Comparison of ENCODE assay signal across 16 cellular contexts in the genomic region with DNA sequence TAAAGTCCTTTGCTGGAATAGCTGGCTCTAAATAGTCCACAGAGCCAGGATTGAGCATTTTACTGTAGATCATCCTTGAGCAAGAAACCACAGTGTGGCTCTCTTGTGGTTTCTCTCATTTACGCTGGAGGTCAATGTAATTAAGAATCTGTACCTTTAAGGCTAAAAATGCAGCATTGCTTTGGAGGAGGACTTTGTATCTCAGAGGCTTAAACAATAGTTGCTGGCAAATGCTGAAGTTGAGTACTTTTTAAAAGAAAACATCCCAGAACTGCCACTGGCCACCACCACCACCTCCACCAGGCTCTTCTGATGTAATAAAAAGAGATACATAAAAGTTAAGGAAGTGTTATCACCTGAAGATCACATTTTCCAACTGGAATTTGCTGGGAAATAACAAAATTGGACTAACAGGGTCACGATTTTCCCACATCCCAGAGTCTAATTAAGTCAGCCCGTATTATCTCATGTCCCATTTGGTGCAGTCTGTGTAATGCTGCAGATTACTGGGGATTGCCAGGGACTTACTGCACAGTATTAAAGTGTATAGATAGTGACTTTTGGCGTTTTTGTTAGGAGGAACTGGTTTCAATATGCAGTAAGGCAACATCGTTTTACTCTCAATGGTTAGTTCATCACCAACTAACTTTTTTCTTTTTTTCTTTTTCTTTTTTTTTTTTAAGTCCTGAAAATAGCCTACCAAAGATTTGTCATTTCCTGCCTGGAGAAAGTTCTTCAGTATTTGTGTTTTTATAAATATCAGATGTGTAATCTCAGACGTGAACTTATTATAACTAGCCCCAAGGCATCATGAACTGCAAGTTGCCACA.
DNase-seq lines count a peak whose midpoint lies in the region; ATAC-seq, FAIRE-seq and TF ChIP-seq lines count a peak whose summit lies in the region.
"Had no signal": no experiment of that assay in that cellular context is flagged by ENCODE, and none has a peak within 500 bp of the region (broad histone marks: within the 10 kb centered on the region; RNA-seq: fewer than 3 reads in every experiment).

No MANE protein-coding gene starts in this region.

- no peak for TF ChIP-seq POLR2A in IMR-90 (IDR thresholded peaks at IDR 0.05; ENCODE audit: low read depth, low read length)

- no peak overlapping the region for H3K56ac ChIP-seq in IMR-90 (ENCODE audit: extremely low read depth, insufficient read depth, low read length)

- no peak overlapping the region for H2BK5ac ChIP-seq in IMR-90 (ENCODE audit: low read depth, low read length, poor library complexity, severe bottlenecking)

- no peaks in the 10 kb centered on the region for H3K79me1 ChIP-seq in IMR-90 (ENCODE audit: low read depth in 1 of 2, low read length in 2 of 2)

- H3K27ac ChIP-seq in IMR-90 (ENCODE audit: insufficient read depth, low read length) (no peak overlapping the region), ascending aorta (peak overlapping the region; percentile 45 to 51), keratinocyte (ENCODE audit: control insufficient read depth, insufficient read depth, low read length) (no peak overlapping the region)
- H3K27ac ChIP-seq: BLaER1 treated with 17β-estradiol and CSF1 and Interleukin-3, amounts not matched to agents 10 nM and 100 nM; KMS-11; psoas muscle had no signal

- peaks cover 3% of the 10 kb centered on the region for H3K4me1 ChIP-seq in IMR-90 (ENCODE audit: control insufficient read depth, insufficient read depth, low read length)
- peaks cover 0 to 10% of the 10 kb centered on the region in 2 donors for H3K4me1 ChIP-seq in ascending aorta
- peaks cover 12% of the 10 kb centered on the region for H3K4me1 ChIP-seq in keratinocyte (ENCODE audit: control insufficient read depth, extremely low read depth, insufficient read depth, low read length)
- H3K4me1 ChIP-seq in mucosa of descending colon (ENCODE audit: low read depth): no peaks in the 10 kb centered on the region
- H3K4me1 ChIP-seq: psoas muscle had no signal

- no peak overlapping the region for H3K18ac ChIP-seq in IMR-90 (ENCODE audit: low read depth, low read length)

- H3K4ac ChIP-seq in IMR-90 (ENCODE audit: low read depth, low read length): peak overlapping the region; percentile 37; the same call in 1 of the 2 replicates

- FAIRE-seq in keratinocyte (lab: Jason Lieb, UNC): no peak

- H4K91ac ChIP-seq in IMR-90 (ENCODE audit: insufficient read depth, low read depth, low read length): no peak overlapping the region

- H3K4me3 ChIP-seq in IMR-90 (ENCODE audit: insufficient read depth, low read depth, low read length) (no peak overlapping the region), ascending aorta (peak overlapping the region in 1 of 2 donors; percentile 51), keratinocyte (ENCODE audit: control insufficient read depth in 2 of 3, extremely low read depth in 1 of 3, insufficient read depth in 2 of 3, low read depth in 1 of 3, low read length in 3 of 3) (peak overlapping the region in 2 of 3 experiments; percentile 23 to 43), mucosa of descending colon (no peak overlapping the region)
- H3K4me3 ChIP-seq: BLaER1 treated with 17β-estradiol and CSF1 and Interleukin-3, amounts not matched to agents 10 nM and 100 nM; lung; psoas muscle had no signal

- H3K9ac ChIP-seq in IMR-90 (ENCODE audit: low read depth, low read length) (no peak overlapping the region), keratinocyte (ENCODE audit: control insufficient read depth, extremely low read depth, insufficient read depth, low read length) (peak overlapping the region; percentile 3)
- H3K9ac ChIP-seq: BLaER1 treated with 17β-estradiol and CSF1 and Interleukin-3, amounts not matched to agents 10 nM and 100 nM; KMS-11 had no signal

- no peak overlapping the region for H4K5ac ChIP-seq in IMR-90 (ENCODE audit: low read depth, low read length)

- POLR2A ChIA-PET in IMR-90 (lab: Charles Lee; ENCODE audit: unreplicated experiment): no interaction called here

- DNase-seq in AG08396 (ENCODE audit: low spot score) (peak; percentile 11), IMR-90 (peak; percentile 53), ascending aorta (ENCODE audit: low spot score in 2 of 2) (no peak), keratinocyte (ENCODE audit: low read depth, low spot score) (no peak), mucosa of descending colon (no peak), NCI-H2227 treated with DMSO at 0.1 percent for 48 hours (lab: John Stamatoyannopoulos, UW) (no peak)
- no peak for DNase-seq in stimulated activated naive CD8-positive, alpha-beta T cell treated with anti-CD3 and anti-CD28 coated beads, Interleukin-15, Interleukin-2, amounts not matched to agents 100 U/mL and 50 U/mL, for 24 hours
- DNase-seq: activated T-cell treated with anti-CD3 and anti-CD28 coated beads, Interleukin-2, amount 50 U/mL, for 24 hours; glutamatergic neuron; GOT3; psoas muscle; SIG-M5 had no signal

- H2BK120ac ChIP-seq in IMR-90 (ENCODE audit: low read depth, low read length): peak overlapping the region; percentile 64; the same call in 1 of the 2 replicates

- H4K20me1 ChIP-seq in IMR-90 (ENCODE audit: insufficient read depth, low read length) (no peaks in the 10 kb centered on the region), keratinocyte (ENCODE audit: control insufficient read depth, extremely low read depth, insufficient read depth, low read length) (no peaks in the 10 kb centered on the region)
- H4K20me1 ChIP-seq: BLaER1 treated with 17β-estradiol and CSF1 and Interleukin-3, amounts not matched to agents 10 nM and 100 nM had no signal

- H3K36me3 ChIP-seq in IMR-90 (ENCODE audit: control insufficient read depth, insufficient read depth, low read length): no peaks in the 10 kb centered on the region
- no peaks in the 10 kb centered on the region for H3K36me3 ChIP-seq in ascending aorta
- no peaks in the 10 kb centered on the region for H3K36me3 ChIP-seq in keratinocyte (ENCODE audit: control insufficient read depth in 2 of 2, extremely low read depth in 1 of 2, insufficient read depth in 2 of 2, low read length in 2 of 2)
- no peaks in the 10 kb centered on the region for H3K36me3 ChIP-seq in mucosa of descending colon (ENCODE audit: low read depth)
- H3K36me3 ChIP-seq: BLaER1 treated with 17β-estradiol and CSF1 and Interleukin-3, amounts not matched to agents 10 nM and 100 nM had no signal

- H3K9me1 ChIP-seq in IMR-90 (ENCODE audit: insufficient read depth, low read length): no peaks in the 10 kb centered on the region
- H3K9me1 ChIP-seq in keratinocyte (ENCODE audit: control insufficient read depth, extremely low read depth, insufficient read depth, low read length): no peaks in the 10 kb centered on the region

- H3K79me2 ChIP-seq in keratinocyte (ENCODE audit: control insufficient read depth, insufficient read depth, low read length): no peaks in the 10 kb centered on the region

- no peak for TF ChIP-seq CTCF in IMR-90 (conservative IDR thresholded peaks at IDR 0.05; ENCODE audit: low read depth, low read length)
- no peak for TF ChIP-seq CTCF in ascending aorta (IDR thresholded peaks at IDR 0.05)
- TF ChIP-seq CTCF in keratinocyte (optimal IDR thresholded peaks at IDR 0.05 in 1 of 3, IDR thresholded peaks at IDR 0.05 in 1 of 3, conservative IDR thresholded peaks at IDR 0.05 in 1 of 3; ENCODE audit: extremely low read depth in 1 of 3, insufficient read depth in 2 of 3, low read length in 3 of 3): no peak
- no peak for TF ChIP-seq CTCF in mucosa of descending colon (IDR thresholded peaks at IDR 0.05)

- ATAC-seq in IMR-90 (ENCODE audit: low read depth): no peak
- ATAC-seq in mucosa of descending colon: no peak
- no peak for ATAC-seq in HG03097 (IDR thresholded peaks at IDR 0.05; ENCODE audit: low FRiP score, unreplicated experiment)
- ATAC-seq in stimulated activated naive CD8-positive, alpha-beta T cell treated with anti-CD3 and anti-CD28 coated beads, Interleukin-15, Interleukin-2, amounts not matched to agents 100 U/mL and 50 U/mL, for 24 hours: no peak
- ATAC-seq: psoas muscle had no signal

- H3K14ac ChIP-seq in IMR-90 (replicated peaks; ENCODE audit: low read depth, low read length): peak overlapping the region; percentile 40; the same call in 1 of the 2 replicates

- H2BK20ac ChIP-seq in IMR-90 (ENCODE audit: low read depth, low read length): peak overlapping the region; percentile 56; the same call in 1 of the 2 replicates

- peak overlapping the region; percentile 77; the same call in 1 of the 2 replicates for H3K4me2 ChIP-seq in IMR-90 (ENCODE audit: low read depth, low read length)
- H3K4me2 ChIP-seq in keratinocyte (ENCODE audit: control insufficient read depth, extremely low read depth, insufficient read depth, low read depth, low read length): peak overlapping the region; percentile 84
- H3K4me2 ChIP-seq: KMS-11 had no signal

- H3K27me3 ChIP-seq in IMR-90 (ENCODE audit: control insufficient read depth, insufficient read depth, low read length) (no peaks in the 10 kb centered on the region), ascending aorta (no peaks in the 10 kb centered on the region), keratinocyte (ENCODE audit: control insufficient read depth, extremely low read depth, insufficient read depth, low read length) (no peaks in the 10 kb centered on the region)
- H3K27me3 ChIP-seq: BLaER1 treated with 17β-estradiol and CSF1 and Interleukin-3, amounts not matched to agents 10 nM and 100 nM had no signal

- H2AK9ac ChIP-seq in IMR-90 (replicated peaks; ENCODE audit: low read depth, low read length, poor library complexity): no peak overlapping the region

- no CpG with 5 or more reads among the region's 6 CpGs for WGBS in IMR-90 (ENCODE audit: extremely low coverage in 2 of 2, insufficient read length in 1 of 2), 2 experiments

- H4K8ac ChIP-seq in IMR-90 (ENCODE audit: low read depth in 2 of 2, low read length in 2 of 2): peak overlapping the region; percentile 50 to 78; a peak in 2 of 4 replicates

- peak overlapping the region; percentile 25 for H2AFZ ChIP-seq in IMR-90 (replicated peaks; ENCODE audit: low read length, poor library complexity)
- H2AFZ ChIP-seq in keratinocyte (ENCODE audit: control insufficient read depth, low read length): peak overlapping the region; percentile 68

- BruUV-seq in IMR-90 (replicated peaks; lab: Mats Ljungman, UMichigan): no TSS peak

- H2BK15ac ChIP-seq in IMR-90 (ENCODE audit: low read depth, low read length): peak overlapping the region; percentile 74; the same call in 1 of the 3 replicates

- no peak overlapping the region for H2AK5ac ChIP-seq in IMR-90 (ENCODE audit: low read depth, low read length)

- intact Hi-C loops in IMR-90 (cut with micrococcal nuclease): no loop called here
- intact Hi-C loops in ascending aorta (cut with DNase I): loop anchor here (5.0 kb wide), 1 partner anchor 40 kb away; no protein-coding TSS in a partner anchor
- intact Hi-C loops in mucosa of descending colon (cut with DNase I, micrococcal nuclease): no loop called here

- H3K9me3 ChIP-seq in IMR-90 (ENCODE audit: control insufficient read depth, insufficient read depth, low read length) (no peaks in the 10 kb centered on the region), ascending aorta (no peaks in the 10 kb centered on the region), keratinocyte (ENCODE audit: control insufficient read depth, low read depth, low read length) (no peaks in the 10 kb centered on the region), mucosa of descending colon (no peaks in the 10 kb centered on the region)
- H3K9me3 ChIP-seq: BLaER1 treated with 17β-estradiol and CSF1 and Interleukin-3, amounts not matched to agents 10 nM and 100 nM; psoas muscle had no signal

- H3K23ac ChIP-seq in IMR-90 (ENCODE audit: low read depth, low read length): no peak overlapping the region

- in situ Hi-C loops in IMR-90 (cut with MboI; ENCODE audit: low sequenced_read_pairs): no loop called here

- CTCF ChIA-PET in IMR-90 (lab: Yijun Ruan, JAX): interaction anchor here (0.6 kb wide), 1 partner anchor 1044 kb away, joined by 3 read pairs; no protein-coding TSS in a partner anchor

- no peak for TF ChIP-seq RAD21 in IMR-90 (IDR thresholded peaks at IDR 0.05; ENCODE audit: low read length)

- dilution Hi-C loops in IMR-90 (cut with HindIII; ENCODE audit: low sequenced_read_pairs, unreplicated experiment) (no loop called here), keratinocyte (cut with MboI; ENCODE audit: extremely low pct_ligation_motif_present, low sequenced_read_pairs) (no loop called here)

Comparison
In these comparisons a context has a peak if more than half of its experiments do, and no peak if none do; other contexts are left out.
1. DNase-seq: peak in AG08396 (single experiment) and IMR-90 (single experiment); none in ascending aorta (0 of 2), keratinocyte (single experiment), mucosa of descending colon (0 of 3), stimulated activated naive CD8-positive, alpha-beta T cell treated with anti-CD3 and anti-CD28 coated beads, Interleukin-15, Interleukin-2, amounts not matched to agents 100 U/mL and 50 U/mL, for 24 hours (single experiment) and NCI-H2227 treated with DMSO at 0.1 percent for 48 hours (single experiment).
2. H3K27ac ChIP-seq: peak in ascending aorta (2 of 2); none in IMR-90 (single experiment) and keratinocyte (single experiment).
3. H3K4me3 ChIP-seq: peak in keratinocyte (2 of 3); none in IMR-90 (single experiment) and mucosa of descending colon (single experiment).